In the genomic region with DNA sequence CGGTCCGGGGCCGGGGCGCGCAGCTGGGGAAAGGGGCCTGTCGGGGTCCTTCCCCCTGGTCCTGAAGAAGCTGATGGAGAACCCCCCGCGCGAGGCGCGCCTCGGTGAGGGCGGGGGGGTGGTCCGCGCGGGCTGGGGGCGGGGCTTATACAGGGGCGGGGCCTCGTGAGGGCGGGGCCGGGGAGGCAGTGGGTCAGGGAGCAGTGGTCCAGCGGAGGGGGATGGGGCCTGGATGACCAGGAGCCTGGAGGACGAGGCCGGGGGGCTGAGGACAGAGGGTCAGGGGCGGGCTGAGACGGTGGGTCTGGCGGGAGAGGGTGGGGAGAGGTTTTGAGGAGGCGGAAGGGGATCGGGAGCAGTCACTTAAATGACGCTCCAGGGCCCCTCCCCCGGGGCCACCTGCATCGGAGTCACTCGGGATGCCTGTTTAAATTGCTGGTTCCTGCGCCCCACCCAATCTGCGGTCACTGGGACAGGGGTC, we compare ENCODE assay signal across 8 cellular contexts. TPM values are rescaled to one million over a fixed set of nuclear protein-coding genes. Genes with fewer than 3 reads are reported as not detected.
DNase-seq lines count a peak whose midpoint lies in the region; TF ChIP-seq lines count a peak whose summit lies in the region.

No MANE protein-coding gene starts in this region.

- peaks cover 10% of the 10 kb centered on the region for H3F3A ChIP-seq in GM23248 (ENCODE audit: insufficient read depth)
- H3F3A ChIP-seq in MM.1S (ENCODE audit: insufficient read depth, low read length): no peaks in the 10 kb centered on the region

- H3K4me3 Mint-ChIP-seq in endodermal cell (peak overlapping the region; percentile 67), mesothelial cell of epicardium (peak overlapping the region; percentile 77)

- H3K36me3 ChIP-seq in GM23248 (ENCODE audit: low read depth): no peaks in the 10 kb centered on the region
- no peaks in the 10 kb centered on the region for H3K36me3 ChIP-seq in MM.1S (replicated peaks; ENCODE audit: insufficient read depth, low read length)
- H3K36me3 ChIP-seq in endodermal cell (ENCODE audit: control insufficient read depth, insufficient read depth, low read length): no peaks in the 10 kb centered on the region

- H3K4me3 ChIP-seq in GM08714 (ENCODE audit: low read length) (peak overlapping the region; percentile 62), GM23248 (peak overlapping the region; percentile 82), MM.1S (ENCODE audit: low read length) (peak overlapping the region; percentile 86), endodermal cell (ENCODE audit: low read length) (peak overlapping the region; percentile 79)

- H3K9me3 Mint-ChIP-seq in endodermal cell: no peaks in the 10 kb centered on the region
- H3K9me3 Mint-ChIP-seq in mesothelial cell of epicardium: no peaks in the 10 kb centered on the region

- H3K27me3 ChIP-seq in GM23248 (replicated peaks; ENCODE audit: insufficient read depth): no peaks in the 10 kb centered on the region
- peaks cover 7% of the 10 kb centered on the region; the same call in 1 of the 2 replicates for H3K27me3 ChIP-seq in MM.1S (replicated peaks; ENCODE audit: insufficient read depth, low read length)
- H3K27me3 ChIP-seq in endodermal cell (ENCODE audit: control insufficient read depth, insufficient read depth, low read length, poor library complexity, severe bottlenecking): peaks cover 8% of the 10 kb centered on the region

- TF ChIP-seq CTCF in MM.1S (IDR thresholded peaks at IDR 0.05; ENCODE audit: low read length) (no peak), endodermal cell (conservative IDR thresholded peaks at IDR 0.05) (no peak), mesothelial cell of epicardium (IDR thresholded peaks at IDR 0.05; ENCODE audit: unreplicated experiment) (no peak)

- H3K4me1 Mint-ChIP-seq in endodermal cell (peaks cover 6% of the 10 kb centered on the region), mesothelial cell of epicardium (peaks cover 26% of the 10 kb centered on the region)

- H3K27me3 Mint-ChIP-seq in endodermal cell (ENCODE audit: insufficient read depth) (peaks cover 5% of the 10 kb centered on the region), mesothelial cell of epicardium (ENCODE audit: low read depth) (no peaks in the 10 kb centered on the region)

- DNase-seq in GM23248: peak; percentile 72
- DNase-seq in MM.1S: peak; percentile 32
- DNase-seq in activated CD8-positive, alpha-beta memory T cell treated with anti-CD3 and anti-CD28 coated beads for 48 hours (ENCODE audit: low read depth in 2 of 3, low spot score in 2 of 3): peak; percentile 25 to 57 (median 36)
- peak; percentile 93 for DNase-seq in endodermal cell
- DNase-seq in mesothelial cell of epicardium (ENCODE audit: low spot score in 2 of 2, unreplicated experiment in 2 of 2): peak in 1 of 2 experiments; percentile 64
- peak; percentile 30 to 37 for DNase-seq in stimulated activated CD8-positive, alpha-beta memory T cell treated with anti-CD3 and anti-CD28 coated beads, Interleukin-4, amount 100 ng/mL, for 1 hour (ENCODE audit: low read depth in 2 of 2, low spot score in 1 of 2)
- DNase-seq in cerebellar nuclear complex (lab: John Stamatoyannopoulos, UW): no peak

- in situ Hi-C loops in GM23248 (cut with MboI): no loop called here

- H3K27ac ChIP-seq in GM23248: peak overlapping the region; percentile 96
- peak overlapping the region; percentile 76; the same call in 1 of the 2 replicates for H3K27ac ChIP-seq in MM.1S (ENCODE audit: low read length)
- H3K27ac ChIP-seq in endodermal cell (ENCODE audit: low read depth, low read length): peak overlapping the region; percentile 100

- H3K79me2 ChIP-seq in GM23248 (ENCODE audit: insufficient read depth): no peaks in the 10 kb centered on the region
- H3K79me2 ChIP-seq in MM.1S (ENCODE audit: low read length): no peaks in the 10 kb centered on the region

- H3K4me2 ChIP-seq in GM23248 (ENCODE audit: unreplicated experiment): peak overlapping the region; percentile 81
- H3K4me2 ChIP-seq in MM.1S (ENCODE audit: low read depth, low read length): peak overlapping the region; percentile 62

- 1 to 2% methylated on average over 15 to 35 of the region's 35 CpGs for WGBS in GM23248 (ENCODE audit: low coverage in 1 of 2, low lambda C conversion rate in 2 of 2, missing lambda C conversion rate in 2 of 2), 2 experiments
- WGBS in endodermal cell (ENCODE audit: insufficient coverage in 1 of 2, insufficient read length in 1 of 2), 2 experiments: 0% methylated on average over 4 to 35 of the region's 35 CpGs

- H4K20me1 ChIP-seq in GM23248 (ENCODE audit: insufficient read depth): no peaks in the 10 kb centered on the region
- H4K20me1 ChIP-seq in MM.1S (ENCODE audit: insufficient read depth, low read length): no peaks in the 10 kb centered on the region

- H3K9me2 ChIP-seq in GM23248 (ENCODE audit: insufficient read depth) (no peaks in the 10 kb centered on the region), MM.1S (replicated peaks; ENCODE audit: insufficient read depth, low read length) (no peaks in the 10 kb centered on the region)

- H3K9ac ChIP-seq in GM23248 (peak overlapping the region; percentile 89), MM.1S (ENCODE audit: low read length) (peak overlapping the region; percentile 89), endodermal cell (ENCODE audit: extremely low read depth, low read length, poor library complexity, severe bottlenecking) (peak overlapping the region; percentile 25)

- H3K36me3 Mint-ChIP-seq in endodermal cell (ENCODE audit: low read depth): no peaks in the 10 kb centered on the region
- no peaks in the 10 kb centered on the region for H3K36me3 Mint-ChIP-seq in mesothelial cell of epicardium

- H3K4me1 ChIP-seq in GM23248 (ENCODE audit: insufficient read depth) (peaks cover 8% of the 10 kb centered on the region; the same call in 1 of the 2 replicates), MM.1S (ENCODE audit: low read length) (0 out of 2 replicates have a peak, but pooled peaks cover 5% of the 10 kb centered on the region), endodermal cell (ENCODE audit: control insufficient read depth, insufficient read depth, low read length) (no peaks in the 10 kb centered on the region)

- peak overlapping the region; percentile 72 for H2AFZ ChIP-seq in GM23248
- H2AFZ ChIP-seq in MM.1S (ENCODE audit: low read length): peak overlapping the region; percentile 71

- H3K9me3 ChIP-seq in GM23248 (ENCODE audit: low read depth) (no peaks in the 10 kb centered on the region), MM.1S (replicated peaks; ENCODE audit: insufficient read depth, low read length) (no peaks in the 10 kb centered on the region), endodermal cell (ENCODE audit: control insufficient read depth, low read length) (no peaks in the 10 kb centered on the region)

- H3K27ac Mint-ChIP-seq in endodermal cell: no peak overlapping the region
- H3K27ac Mint-ChIP-seq in mesothelial cell of epicardium: peak overlapping the region; percentile 30

RNA-seq across cellular contexts. Expression of gene TEF, which starts 0.4 kb away (rescaled TPM):
- 4.2 and 4.6 TPM in 2 replicates for total RNA-seq in GM23248 (2014; rRNA removed; shearing (Covaris generic))
- polyA plus RNA-seq in GM23248 (2016; fragmentation: Nextera tagmentation; extraction: Ambion mirVana): 2.2 and 2.8 TPM in 2 replicates
- total RNA-seq in endodermal cell (1 to 10 TPM; 4.7 to 7.9 TPM), mesothelial cell of epicardium (10.4 to 10.5 TPM (median 10.4 TPM) in 3 replicates)
- 10.7 TPM for polyA plus RNA-seq in endodermal cell (2013, experiment 1 of 2)
- polyA plus RNA-seq in endodermal cell (2013, experiment 2 of 2): 10.4 TPM

Comparison
In these comparisons a context has a peak if more than half of its experiments do, and no peak if none do; other contexts are left out.
1. DNase-seq: peak in GM23248 (single experiment), MM.1S (single experiment), activated CD8-positive, alpha-beta memory T cell treated with anti-CD3 and anti-CD28 coated beads for 48 hours (3 of 3), endodermal cell (single experiment) and stimulated activated CD8-positive, alpha-beta memory T cell treated with anti-CD3 and anti-CD28 coated beads, Interleukin-4, amount 100 ng/mL, for 1 hour (2 of 2); none in cerebellar nuclear complex (0 of 2).
2. H3K9ac ChIP-seq: peak in every context shown above with its lines; median percentile 89 in GM23248; 89 in MM.1S; 25 in endodermal cell.
3. Peak in every context shown above with its lines, with median percentiles within 50 percentile points of each other: H3K4me3 ChIP-seq and H3K27ac ChIP-seq.